Comparison of ENCODE assay signal across 15 cellular contexts in genomic region chr16:46850619-46851555, GRCh38. TPM values are rescaled to one million over a fixed set of nuclear protein-coding genes. Genes with fewer than 3 reads are reported as not detected.
DNase-seq lines count a peak whose midpoint lies in the region; ATAC-seq and TF ChIP-seq lines count a peak whose summit lies in the region.
"Had no signal": no experiment of that assay in that cellular context is flagged by ENCODE, and none has a peak within 500 bp of the region (broad histone marks: within the 10 kb centered on the region; RNA-seq: fewer than 3 reads in every experiment).

No MANE protein-coding gene starts in this region.

- intact Hi-C loops in activated CD8-positive, alpha-beta T cell treated with anti-CD3 and anti-CD28 coated beads for 36 hours (cut with micrococcal nuclease) = loop anchor here (5.0 kb wide), 1 partner anchor 61 kb away; no protein-coding TSS in a partner anchor

- ATAC-seq in GM18511 (IDR thresholded peaks at IDR 0.05; ENCODE audit: unreplicated experiment) (peak; percentile 61), GM21447 (IDR thresholded peaks at IDR 0.05; ENCODE audit: unreplicated experiment) (peak; percentile 59), HG03442 (IDR thresholded peaks at IDR 0.05; ENCODE audit: unreplicated experiment) (peak; percentile 48)
- no peak for ATAC-seq in activated CD8-positive, alpha-beta T cell treated with anti-CD3 and anti-CD28 coated beads for 36 hours
- ATAC-seq: activated naive CD4-positive, alpha-beta T cell treated with anti-CD3 and anti-CD28 coated beads, Interleukin-2, amount 50 U/mL, for 72 hours; SK-N-SH treated with all-trans-retinoic acid at 6 μM for 48 hours had no signal

- H3K27ac Mint-ChIP-seq in mesothelial cell of epicardium = peak overlapping the region; percentile 54
- no peak overlapping the region for H3K27ac Mint-ChIP-seq in activated CD8-positive, alpha-beta T cell treated with anti-CD3 and anti-CD28 coated beads for 36 hours
- H3K27ac Mint-ChIP-seq: activated naive CD4-positive, alpha-beta T cell treated with anti-CD3 and anti-CD28 coated beads, Interleukin-2, amount 50 U/mL, for 72 hours had no signal

- no peaks in the 10 kb centered on the region for H3K9me3 Mint-ChIP-seq in mesothelial cell of epicardium
- no peaks in the 10 kb centered on the region for H3K9me3 Mint-ChIP-seq in activated CD8-positive, alpha-beta T cell treated with anti-CD3 and anti-CD28 coated beads for 36 hours
- H3K9me3 Mint-ChIP-seq: activated naive CD4-positive, alpha-beta T cell treated with anti-CD3 and anti-CD28 coated beads, Interleukin-2, amount 50 U/mL, for 72 hours had no signal

- no peak overlapping the region for H3K4me3 Mint-ChIP-seq in mesothelial cell of epicardium
- H3K4me3 Mint-ChIP-seq in activated CD8-positive, alpha-beta T cell treated with anti-CD3 and anti-CD28 coated beads for 36 hours = no peak overlapping the region

- DNase-seq in mesothelial cell of epicardium (ENCODE audit: low spot score in 2 of 2, unreplicated experiment in 2 of 2) = no peak
- no peak for DNase-seq in NCI-H446 treated with DMSO at 0.1 percent for 48 hours (lab: John Stamatoyannopoulos, UW)
- DNase-seq in DMS114 treated with DMSO at 0.1 percent for 48 hours (lab: John Stamatoyannopoulos, UW; ENCODE audit: unreplicated experiment) = no peak
- DNase-seq in cerebellum (ENCODE audit: low spot score) = no peak
- DNase-seq in activated CD8-positive, alpha-beta T cell treated with anti-CD3 and anti-CD28 coated beads for 36 hours = no peak
- DNase-seq: brain microvascular endothelial cell, dorsolateral prefrontal cortex, esophagus squamous epithelium, islet precursor cell, NCI-H526 treated with DMSO at 0.1 percent for 48 hours had no signal

- POLR2A ChIA-PET in activated CD8-positive, alpha-beta T cell treated with anti-CD3 and anti-CD28 coated beads for 36 hours (lab: Charles Lee) = no interaction called here

- no peak for TF ChIP-seq CTCF in mesothelial cell of epicardium (IDR thresholded peaks at IDR 0.05; ENCODE audit: unreplicated experiment)
- no peak for TF ChIP-seq CTCF in activated CD8-positive, alpha-beta T cell treated with anti-CD3 and anti-CD28 coated beads for 36 hours (IDR thresholded peaks at IDR 0.05)

- no peaks in the 10 kb centered on the region for H3K27me3 Mint-ChIP-seq in mesothelial cell of epicardium (ENCODE audit: low read depth)
- peaks cover 9% of the 10 kb centered on the region for H3K27me3 Mint-ChIP-seq in activated CD8-positive, alpha-beta T cell treated with anti-CD3 and anti-CD28 coated beads for 36 hours

- CTCF ChIA-PET in activated CD8-positive, alpha-beta T cell treated with anti-CD3 and anti-CD28 coated beads for 36 hours (lab: Charles Lee) = interaction anchor here (1.0 to 4.0 kb wide), 7 partner anchors 12 to 80 kb away, joined by 3 to 56 read pairs (median 3); no protein-coding TSS in a partner anchor

- H3K4me1 Mint-ChIP-seq in mesothelial cell of epicardium = peaks cover 43% of the 10 kb centered on the region
- H3K4me1 Mint-ChIP-seq in activated CD8-positive, alpha-beta T cell treated with anti-CD3 and anti-CD28 coated beads for 36 hours (ENCODE audit: low read depth) = no peaks in the 10 kb centered on the region

- H3K36me3 Mint-ChIP-seq in mesothelial cell of epicardium = no peaks in the 10 kb centered on the region
- H3K36me3 Mint-ChIP-seq in activated CD8-positive, alpha-beta T cell treated with anti-CD3 and anti-CD28 coated beads for 36 hours (ENCODE audit: low read depth) = no peaks in the 10 kb centered on the region
- H3K36me3 Mint-ChIP-seq: activated naive CD4-positive, alpha-beta T cell treated with anti-CD3 and anti-CD28 coated beads, Interleukin-2, amount 50 U/mL, for 72 hours had no signal

RNA-seq across cellular contexts. Expression of gene C16orf87, which starts 19.9 kb away (rescaled TPM):
- total RNA-seq in mesothelial cell of epicardium (28.2 to 29.5 TPM (median 28.6 TPM) in 3 replicates), cerebellum (16.8 TPM)
- total RNA-seq in activated CD8-positive, alpha-beta T cell treated with anti-CD3 and anti-CD28 coated beads for 36 hours = 10 to 100 TPM; 12.5 to 14.7 TPM

RNA-seq across cellular contexts. Expression of gene GPT2, which starts 33.3 kb away (rescaled TPM):
- 28.0 to 35.0 TPM (median 30.6 TPM) in 3 replicates for total RNA-seq in mesothelial cell of epicardium
- 17.4 TPM for total RNA-seq in cerebellum
- total RNA-seq in activated CD8-positive, alpha-beta T cell treated with anti-CD3 and anti-CD28 coated beads for 36 hours = 10 to 100 TPM; 39.3 to 50.6 TPM
